Comparison of ENCODE assay signal across 13 cellular contexts in the genomic region with DNA sequence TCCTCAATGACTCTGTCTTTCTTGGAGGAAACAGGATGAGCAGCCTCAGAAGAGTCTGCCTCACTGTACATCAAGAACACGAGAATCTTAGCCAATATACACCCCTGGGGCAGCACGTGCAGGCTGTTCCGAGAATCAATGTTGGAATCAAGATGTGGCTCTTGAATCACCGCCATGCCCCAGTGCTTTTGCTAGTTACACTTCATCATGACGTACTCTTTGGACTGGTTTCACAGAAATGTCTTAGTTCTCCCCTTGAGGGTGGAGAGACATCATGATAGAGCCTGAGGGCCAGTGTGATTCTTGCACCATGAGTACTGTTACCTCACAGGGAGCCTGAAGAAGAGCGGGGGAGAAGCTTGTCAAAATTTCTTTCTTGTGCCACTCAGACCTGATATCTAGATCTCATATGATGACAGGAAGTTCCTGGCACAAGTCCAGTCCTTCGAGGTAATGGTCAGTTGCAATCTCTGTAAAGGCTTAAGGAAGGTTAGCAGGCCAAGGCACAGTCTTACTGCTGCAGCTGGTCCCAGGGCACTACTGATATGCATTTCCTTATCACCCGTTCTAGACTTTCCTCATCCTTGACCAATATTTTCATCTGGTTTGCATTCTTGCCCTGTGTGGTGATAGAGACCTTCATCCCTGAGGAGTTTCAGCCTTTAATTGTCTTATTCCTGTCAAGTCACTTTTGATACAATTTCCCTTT. TPM values are rescaled to one million over a fixed set of nuclear protein-coding genes. Genes with fewer than 3 reads are reported as not detected.
DNase-seq lines count a peak whose midpoint lies in the region; ATAC-seq, FAIRE-seq and TF ChIP-seq lines count a peak whose summit lies in the region.
"Had no signal": no experiment of that assay in that cellular context is flagged by ENCODE, and none has a peak within 500 bp of the region (broad histone marks: within the 10 kb centered on the region; RNA-seq: fewer than 3 reads in every experiment).

No MANE protein-coding gene starts in this region.

- no peak for TF ChIP-seq CTCF in pancreas (IDR thresholded peaks at IDR 0.05)

- TF ChIP-seq POLR2A in GM12892 (IDR thresholded peaks at IDR 0.05; ENCODE audit: low read depth, low read length): no peak

- peaks cover 0 to 8% (median 7%) of the 10 kb centered on the region in 3 donors for H3K4me1 ChIP-seq in pancreas
- peaks cover 0 to 8% of the 10 kb centered on the region in 2 donors for H3K4me1 ChIP-seq in small intestine (ENCODE audit: control insufficient read depth in 2 of 2, insufficient read depth in 1 of 2, low read depth in 1 of 2, low read length in 1 of 2)
- H3K4me1 ChIP-seq: BLaER1 treated with 17β-estradiol and CSF1 and Interleukin-3, amounts not matched to agents 10 nM and 100 nM had no signal

- FAIRE-seq in pancreas (lab: Jason Lieb, UNC) (no peak), GM12892 (lab: Jason Lieb, UNC) (no peak), small intestine (lab: Jason Lieb, UNC) (no peak)

- H3K27me3 ChIP-seq in pancreas: no peaks in the 10 kb centered on the region
- H3K27me3 ChIP-seq in small intestine (ENCODE audit: control insufficient read depth in 2 of 2, insufficient read depth in 2 of 2, low read length in 2 of 2): no peaks in the 10 kb centered on the region
- H3K27me3 ChIP-seq: BLaER1 treated with 17β-estradiol and CSF1 and Interleukin-3, amounts not matched to agents 10 nM and 100 nM had no signal

- ATAC-seq in pancreas (peak; percentile 21 to 67 (median 52)), HG03135 (IDR thresholded peaks at IDR 0.05; ENCODE audit: unreplicated experiment) (no peak)

- no peaks in the 10 kb centered on the region for H3K9me3 ChIP-seq in pancreas
- H3K9me3 ChIP-seq in small intestine (ENCODE audit: control insufficient read depth, low read depth): no peaks in the 10 kb centered on the region
- H3K9me3 ChIP-seq: BLaER1 treated with 17β-estradiol and CSF1 and Interleukin-3, amounts not matched to agents 10 nM and 100 nM had no signal

- WGBS in pancreas, 2 donors: 63% methylated on average over 8 of the region's 8 CpGs
- 82 to 85% (median 83%) methylated on average over 8 of the region's 8 CpGs for WGBS in small intestine, 3 donors

- peak; percentile 80 for DNase-seq in AG20443 (ENCODE audit: low spot score)
- DNase-seq in T1000 (lab: John Stamatoyannopoulos, UW): peak; percentile 54
- peak; percentile 33 for DNase-seq in foreskin melanocyte
- DNase-seq in pancreas: no peak
- DNase-seq in NCI-H1048 (lab: John Stamatoyannopoulos, UW): no peak
- no peak for DNase-seq in GM12892 (ENCODE audit: insufficient read length)
- no peak for DNase-seq in small intestine
- DNase-seq: effector memory CD4-positive, alpha-beta T cell; NCI-H1694 treated with DMSO at 0.1 percent for 48 hours; stimulated activated CD4-positive, alpha-beta T cell treated with anti-CD3 and anti-CD28 coated beads, Interleukin-4, amount 100 ng/mL, for 24 hours; T-helper 1 cell had no signal

- H3K4me3 ChIP-seq in pancreas (no peak overlapping the region), small intestine (ENCODE audit: low read depth in 1 of 2, low read length in 2 of 2) (no peak overlapping the region)
- H3K4me3 ChIP-seq: BLaER1 treated with 17β-estradiol and CSF1 and Interleukin-3, amounts not matched to agents 10 nM and 100 nM had no signal

- intact Hi-C loops in pancreas (cut with DNase I): no loop called here

- no peaks in the 10 kb centered on the region for H3K36me3 ChIP-seq in pancreas
- no peaks in the 10 kb centered on the region for H3K36me3 ChIP-seq in small intestine (ENCODE audit: control insufficient read depth in 2 of 2, insufficient read depth in 2 of 2, low read length in 2 of 2)
- H3K36me3 ChIP-seq: BLaER1 treated with 17β-estradiol and CSF1 and Interleukin-3, amounts not matched to agents 10 nM and 100 nM had no signal

- H3K27ac ChIP-seq in pancreas: peak overlapping the region in 2 of 4 donors; percentile 51 to 74
- H3K27ac ChIP-seq in small intestine (ENCODE audit: low read depth in 1 of 2, low read length in 1 of 2): no peak overlapping the region
- H3K27ac ChIP-seq: BLaER1 treated with 17β-estradiol and CSF1 and Interleukin-3, amounts not matched to agents 10 nM and 100 nM had no signal

RNA-seq across cellular contexts. Expression of gene STAT4, which starts 28.2 kb away (rescaled TPM):
- 1 to 10 TPM in 5 of 6 donors, under 1 TPM in 1; 0.60 to 2.5 (median 1.4) TPM for total RNA-seq in pancreas
- polyA plus RNA-seq in pancreas: 1 to 10 TPM; 2.0 to 6.4 TPM
- polyA plus RNA-seq in GM12892 (2012; ENCODE audit: missing spikeins): 0.34 TPM
- polyA plus RNA-seq in small intestine: 1 to 10 TPM; 1.0 to 2.2 (median 1.1) TPM

Comparison
In these comparisons a context has a peak if more than half of its experiments do, and no peak if none do; other contexts are left out.
1. DNase-seq: peak in AG20443 (single experiment), T1000 (single experiment) and foreskin melanocyte (single experiment); none in pancreas (0 of 6), NCI-H1048 (single experiment), GM12892 (single experiment) and small intestine (single experiment).